In genomic region chr3:16618721-16619120, GRCh38 we compare ENCODE assay signal across 22 cellular contexts. TPM values are rescaled to one million over a fixed set of nuclear protein-coding genes. Genes with fewer than 3 reads are reported as not detected.
DNase-seq lines count a peak whose midpoint lies in the region; FAIRE-seq and TF ChIP-seq lines count a peak whose summit lies in the region.
"Had no signal": no experiment of that assay in that cellular context is flagged by ENCODE, and none has a peak within 500 bp of the region (broad histone marks: within the 10 kb centered on the region; RNA-seq: fewer than 3 reads in every experiment).

No MANE protein-coding gene starts in this region.

- H3K4ac ChIP-seq in mesenchymal stem cell (ENCODE audit: low read depth in 1 of 2, low read length in 2 of 2), result no peak overlapping the region

- no peaks in the 10 kb centered on the region for H3K27me3 ChIP-seq in bronchial epithelial cell (ENCODE audit: control insufficient read depth, insufficient read depth, low read length)
- H3K27me3 ChIP-seq in mesenchymal stem cell (ENCODE audit: control insufficient read depth in 1 of 2, insufficient read depth in 1 of 2, low read length in 2 of 2), result no peaks in the 10 kb centered on the region
- H3K27me3 ChIP-seq: sigmoid colon, SJSA1 had no signal

- TF ChIP-seq CTCF in D721Med (IDR thresholded peaks at IDR 0.05; ENCODE audit: insufficient read depth, missing control alignments) (no peak), bronchial epithelial cell (IDR thresholded peaks at IDR 0.05; ENCODE audit: insufficient read depth, low read length, severe bottlenecking) (no peak)

- no peak overlapping the region for H2BK5ac ChIP-seq in mesenchymal stem cell (ENCODE audit: low read depth, low read length, poor library complexity, severe bottlenecking)

- H3K4me3 ChIP-seq in bronchial epithelial cell (ENCODE audit: low read depth, low read length), result no peak overlapping the region
- H3K4me3 ChIP-seq in mesenchymal stem cell (ENCODE audit: insufficient read depth in 1 of 2, low read depth in 1 of 2, low read length in 2 of 2), result no peak overlapping the region
- H3K4me3 ChIP-seq: sigmoid colon, SJSA1 had no signal

- no peaks in the 10 kb centered on the region for H3K4me1 ChIP-seq in mesenchymal stem cell (ENCODE audit: control insufficient read depth, insufficient read depth, low read depth, low read length)
- H3K4me1 ChIP-seq: sigmoid colon, SJSA1 had no signal

- no peaks in the 10 kb centered on the region for H3K9me3 ChIP-seq in mesenchymal stem cell (ENCODE audit: control insufficient read depth, low read length)
- H3K9me3 ChIP-seq: SJSA1 had no signal

- H2BK15ac ChIP-seq in mesenchymal stem cell (ENCODE audit: low read depth, poor library complexity, severe bottlenecking), result no peak overlapping the region

- no peak for DNase-seq in D721Med (ENCODE audit: insufficient read length, low spot score)
- peak; percentile 45 for DNase-seq in M059J (ENCODE audit: low read depth)
- DNase-seq in bronchial epithelial cell (ENCODE audit: low read depth), result peak; percentile 58
- DNase-seq in mesenchymal stem cell, result peak; percentile 11
- DNase-seq in iPS-NIHi11 (ENCODE audit: low spot score), result no peak
- no peak for DNase-seq in SK-N-DZ (ENCODE audit: low spot score)
- no peak for DNase-seq in NCI-H1930 (lab: John Stamatoyannopoulos, UW)
- no peak for DNase-seq in middle frontal gyrus (ENCODE audit: extremely low spot score, low spot score)
- DNase-seq: activated CD4-positive, alpha-beta T cell treated with anti-CD3 and anti-CD28 coated beads for 1 hour; KG1; NCI-H1092; NCI-H526 treated with DMSO at 0.1 percent for 48 hours; sigmoid colon; stimulated activated CD4-positive, alpha-beta T cell treated with anti-CD3 and anti-CD28 coated beads, Interleukin-1b, Interleukin-23, amount 100 ng/mL, for 48 hours had no signal

- H2AK5ac ChIP-seq in mesenchymal stem cell (ENCODE audit: low read length, severe bottlenecking), result no peak overlapping the region

- H4K8ac ChIP-seq in mesenchymal stem cell (ENCODE audit: low read length), result no peak overlapping the region

- H3K18ac ChIP-seq in mesenchymal stem cell (ENCODE audit: low read depth in 1 of 2, low read length in 2 of 2), result no peak overlapping the region

- H3K27ac ChIP-seq in mesenchymal stem cell (ENCODE audit: low read length, poor library complexity, severe bottlenecking), result no peak overlapping the region
- H3K27ac ChIP-seq: HL-60, sigmoid colon, SJSA1 had no signal

- no peak overlapping the region for H3K23ac ChIP-seq in mesenchymal stem cell (ENCODE audit: low read length in 2 of 2)

- no peak overlapping the region for H2BK120ac ChIP-seq in mesenchymal stem cell (ENCODE audit: low read depth, low read length)

- H2BK12ac ChIP-seq in mesenchymal stem cell (ENCODE audit: low read length in 2 of 2), result no peak overlapping the region

- H2AFZ ChIP-seq in mesenchymal stem cell (ENCODE audit: low read depth, low read length), result no peak overlapping the region

- no peak overlapping the region for H4K91ac ChIP-seq in mesenchymal stem cell (ENCODE audit: low read length)

- H3K9ac ChIP-seq in mesenchymal stem cell (ENCODE audit: low read length), result no peak overlapping the region

- no peak overlapping the region for H3K14ac ChIP-seq in mesenchymal stem cell (ENCODE audit: low read length in 2 of 2)

- no peaks in the 10 kb centered on the region for H3K79me1 ChIP-seq in mesenchymal stem cell (replicated peaks; ENCODE audit: low read length, poor library complexity, severe bottlenecking)

- no peak overlapping the region for H3K4me2 ChIP-seq in mesenchymal stem cell (ENCODE audit: low read length, poor library complexity, severe bottlenecking)

- H3K36me3 ChIP-seq in bronchial epithelial cell (ENCODE audit: control insufficient read depth, insufficient read depth, low read length), result no peaks in the 10 kb centered on the region
- H3K36me3 ChIP-seq in mesenchymal stem cell (ENCODE audit: control insufficient read depth in 1 of 2, insufficient read depth in 2 of 2, low read depth in 1 of 2, low read length in 2 of 2), result no peaks in the 10 kb centered on the region
- H3K36me3 ChIP-seq: sigmoid colon, SJSA1 had no signal

- FAIRE-seq in D721Med (lab: Jason Lieb, UNC), result peak; percentile 73
- no peak for FAIRE-seq in bronchial epithelial cell (lab: Jason Lieb, UNC)

RNA-seq across cellular contexts. Expression of gene DAZL, which starts 13.5 kb away (rescaled TPM):
- not detected in 2 replicates for total RNA-seq in M059J (2014; rRNA removed; shearing (Covaris generic))
- total RNA-seq in bronchial epithelial cell, result not detected in 2 replicates
- 0.01 TPM for polyA plus RNA-seq in mesenchymal stem cell (2013, experiment 1 of 2)
- not detected for polyA plus RNA-seq in mesenchymal stem cell (2013, experiment 2 of 2)
- not detected in 2 replicates for polyA plus RNA-seq in SK-N-DZ (2014; cell fraction: cytosol; rRNA removed)
- not detected in 2 replicates for polyA plus RNA-seq in SK-N-DZ (2014; cell fraction: nucleus; rRNA removed)
- total RNA-seq: activated T-helper 2 cell treated with anti-CD3 and anti-CD28 coated beads, Interferon-gamma antibody, Interleukin-2, Interleukin-4, amounts not matched to agents 10 μg/mL and 5 μg/mL and 100 μg/mL, durations not matched to agents 14 hours and 24 hours and 36 hours; chondrocyte; left lobe of liver; osteocyte; SJSA1; ureter had no signal
- polyA plus RNA-seq: adipose tissue had no signal

Comparison
In these comparisons a context has a peak if more than half of its experiments do, and no peak if none do; other contexts are left out.
1. DNase-seq: peak in M059J (single experiment), bronchial epithelial cell (single experiment) and mesenchymal stem cell (single experiment); none in D721Med (single experiment), iPS-NIHi11 (single experiment), SK-N-DZ (single experiment), NCI-H1930 (0 of 2) and middle frontal gyrus (single experiment).